ENCODE assay signal across 11 cellular contexts in the genomic region with DNA sequence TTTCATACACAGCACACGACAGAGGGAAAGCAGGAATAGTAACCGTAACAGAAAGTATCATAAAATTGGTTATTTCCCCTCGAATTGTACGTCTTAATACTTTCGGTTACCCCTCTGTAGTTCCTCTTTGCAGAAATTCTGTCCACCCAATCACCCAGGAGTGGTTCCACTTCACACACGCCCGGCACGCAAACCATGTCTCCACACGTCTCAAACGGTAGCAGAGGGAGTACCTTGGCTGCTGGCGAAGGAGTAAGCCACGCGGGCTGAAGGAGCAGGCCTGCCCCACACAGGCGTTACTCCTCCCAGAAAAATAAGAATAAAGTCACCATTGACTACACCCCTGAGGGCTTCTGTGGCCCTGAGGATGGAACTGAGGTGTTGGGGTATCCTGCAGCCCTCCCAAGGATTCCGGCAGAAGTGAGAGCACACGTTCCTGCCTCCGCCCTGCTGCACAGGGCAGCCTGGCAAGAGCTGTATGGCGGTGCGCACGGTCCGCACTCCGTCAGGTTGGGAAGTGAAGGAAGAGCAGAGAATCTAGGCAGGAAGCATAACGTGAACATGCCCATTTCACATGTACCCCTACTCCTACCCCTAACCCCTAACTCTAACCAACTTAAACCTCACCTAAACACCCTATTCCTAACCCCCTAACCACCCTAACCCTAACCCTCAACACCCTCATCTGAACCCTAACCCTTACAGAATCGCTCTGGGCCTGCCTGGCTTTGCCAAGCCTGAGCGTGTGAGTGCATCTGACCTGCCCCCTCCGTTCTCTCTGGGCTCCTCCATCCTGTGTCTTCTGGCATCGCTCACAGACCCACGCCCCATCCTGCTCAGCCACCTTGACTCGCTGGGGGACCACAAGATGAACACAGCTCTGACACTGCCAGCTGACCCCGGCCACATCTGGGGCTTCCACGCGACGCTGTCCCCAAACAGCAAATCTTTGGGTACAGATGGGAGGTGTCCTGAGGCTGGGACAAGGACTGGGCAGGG. TPM values are rescaled to one million over a fixed set of nuclear protein-coding genes. Genes with fewer than 3 reads are reported as not detected.
DNase-seq lines count a peak whose midpoint lies in the region; ATAC-seq and TF ChIP-seq lines count a peak whose summit lies in the region.
"Had no signal": no experiment of that assay in that cellular context is flagged by ENCODE, and none has a peak within 500 bp of the region (broad histone marks: within the 10 kb centered on the region; RNA-seq: fewer than 3 reads in every experiment).

No MANE protein-coding gene starts in this region.

- peak; percentile 52 to 71 for DNase-seq in memory B cell (ENCODE audit: low spot score in 2 of 2)
- no peak for DNase-seq in hepatocyte (ENCODE audit: low spot score)
- no peak for DNase-seq in stimulated activated CD4-positive, alpha-beta T cell treated with anti-CD3 and anti-CD28 coated beads, Interleukin-15, amount 100 ng/mL, for 24 hours
- no peak for DNase-seq in left cardiac atrium
- DNase-seq in AG20443 (ENCODE audit: low spot score), result no peak
- DNase-seq: activated CD8-positive, alpha-beta T cell treated with anti-CD3 and anti-CD28 coated beads, Interleukin-2, amount 10 ng/mL, durations not matched to agents 7 days and 5 days; cerebellar nuclear complex had no signal

- no peak overlapping the region for H3K4me2 ChIP-seq in hepatocyte

- no peaks in the 10 kb centered on the region for H3K9me2 ChIP-seq in hepatocyte (replicated peaks; ENCODE audit: insufficient read depth)

- no peaks in the 10 kb centered on the region for H3K36me3 ChIP-seq in hepatocyte (replicated peaks; ENCODE audit: insufficient read depth, low read depth)

- H3K9me3 ChIP-seq in hepatocyte (ENCODE audit: low read depth), result no peaks in the 10 kb centered on the region

- H3K27ac ChIP-seq in hepatocyte, result no peak overlapping the region

- H3K27me3 Mint-ChIP-seq in memory B cell, result peaks cover 11% of the 10 kb centered on the region

- no peaks in the 10 kb centered on the region for H3K27me3 ChIP-seq in hepatocyte

- intact Hi-C loops in left cardiac atrium (cut with DNase I), result no loop called here

- H3K36me3 Mint-ChIP-seq in memory B cell, result peaks cover 4% of the 10 kb centered on the region

- H2AFZ ChIP-seq in hepatocyte, result no peak overlapping the region

- no peaks in the 10 kb centered on the region for H3K9me3 Mint-ChIP-seq in memory B cell

- peaks cover 41% of the 10 kb centered on the region for H3K4me1 Mint-ChIP-seq in memory B cell

- H3K4me3 ChIP-seq in hepatocyte, result no peak overlapping the region

- H3K79me2 ChIP-seq in hepatocyte, result no peaks in the 10 kb centered on the region

- H3K27ac Mint-ChIP-seq in memory B cell, result peak overlapping the region; percentile 93
- H3K27ac Mint-ChIP-seq: activated CD8-positive, alpha-beta T cell treated with anti-CD3 and anti-CD28 coated beads, Interleukin-2, amount 10 ng/mL, durations not matched to agents 7 days and 5 days had no signal

- H3K4me3 Mint-ChIP-seq in memory B cell, result peak overlapping the region; percentile 65
- H3K4me3 Mint-ChIP-seq: activated CD8-positive, alpha-beta T cell treated with anti-CD3 and anti-CD28 coated beads, Interleukin-2, amount 10 ng/mL, durations not matched to agents 7 days and 5 days had no signal

- no peak for TF ChIP-seq CTCF in hepatocyte (IDR thresholded peaks at IDR 0.05; ENCODE audit: poor library complexity)

- H3K4me1 ChIP-seq in hepatocyte (ENCODE audit: insufficient read depth), result peaks cover 25% of the 10 kb centered on the region

- ATAC-seq in GM18870 (IDR thresholded peaks at IDR 0.05; ENCODE audit: unreplicated experiment) (peak; percentile 72), GM21825 (IDR thresholded peaks at IDR 0.05; ENCODE audit: unreplicated experiment) (peak; percentile 49), HG03521 (IDR thresholded peaks at IDR 0.05; ENCODE audit: unreplicated experiment) (peak; percentile 52), memory B cell (ENCODE audit: low read depth) (peak; percentile 83), left cardiac atrium (no peak)
- ATAC-seq: activated CD8-positive, alpha-beta T cell treated with anti-CD3 and anti-CD28 coated beads, Interleukin-2, amount 10 ng/mL, durations not matched to agents 7 days and 5 days; Panc1 had no signal

- H4K20me1 ChIP-seq in hepatocyte (ENCODE audit: insufficient read depth, poor library complexity, severe bottlenecking), result no peaks in the 10 kb centered on the region

- 92% methylated on average over 33 of the region's 33 CpGs for WGBS in hepatocyte (ENCODE audit: low lambda C conversion rate, missing lambda C conversion rate)

RNA-seq across cellular contexts. Expression of a gene that starts 18.2 kb away (rescaled TPM):
- total RNA-seq in hepatocyte (5.2 and 6.5 TPM in 2 replicates), left cardiac atrium (10 to 100 TPM in 1 of 2 donors, 1 to 10 TPM in 1; 9.0 to 17.7 TPM)
- 2.1 and 2.6 TPM in 2 replicates for polyA plus RNA-seq in hepatocyte

RNA-seq across cellular contexts. Expression of a gene that starts 25.3 kb away (rescaled TPM):
- 3.6 and 4.5 TPM in 2 replicates for total RNA-seq in hepatocyte
- 9.1 and 11.1 TPM in 2 replicates for polyA plus RNA-seq in hepatocyte
- 1 to 10 TPM; 4.6 to 7.6 TPM for total RNA-seq in left cardiac atrium

Comparison
In these comparisons a context has a peak if more than half of its experiments do, and no peak if none do; other contexts are left out.
1. ATAC-seq: peak in GM18870 (single experiment), GM21825 (single experiment), HG03521 (single experiment) and memory B cell (single experiment); none in left cardiac atrium (0 of 2).
2. DNase-seq: peak in memory B cell (2 of 2); none in hepatocyte (single experiment), stimulated activated CD4-positive, alpha-beta T cell treated with anti-CD3 and anti-CD28 coated beads, Interleukin-15, amount 100 ng/mL, for 24 hours (single experiment), left cardiac atrium (single experiment) and AG20443 (single experiment).